ENCODE assay signal across 22 cellular contexts in the genomic region with DNA sequence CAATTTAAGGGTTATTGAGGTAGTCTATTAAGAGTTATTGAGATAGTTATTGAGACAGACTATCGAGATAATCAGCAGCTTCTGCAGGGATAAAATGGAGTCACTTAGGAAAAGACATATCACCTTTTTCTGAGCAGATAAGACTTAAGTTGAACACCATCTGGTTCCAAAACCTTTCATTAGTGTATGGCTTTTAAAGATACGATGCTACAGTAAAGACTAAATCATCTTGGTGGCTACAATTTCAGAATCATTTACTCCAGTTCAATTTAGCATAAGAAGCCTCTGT.
"Had no signal": no experiment of that assay in that cellular context is flagged by ENCODE, and none has a peak within 500 bp of the region (broad histone marks: within the 10 kb centered on the region; RNA-seq: fewer than 3 reads in every experiment).

No MANE protein-coding gene starts in this region.

- H3K27me3 ChIP-seq: neutrophil, pancreas, right lobe of liver, sigmoid colon, stomach, thyroid gland, transverse colon, upper lobe of right lung, uterus had no signal

- H3K27ac ChIP-seq: neutrophil, pancreas, psoas muscle, right lobe of liver, sigmoid colon, stomach, thoracic aorta, thyroid gland, transverse colon, upper lobe of right lung, uterus had no signal

- DNase-seq: naive thymus-derived CD8-positive, alpha-beta T cell; nephron progenitor cell; nucleus accumbens; pancreas; psoas muscle; right cardiac atrium; right lobe of liver; sigmoid colon; small intestine; stimulated activated CD4-positive, alpha-beta T cell treated with anti-CD3 and anti-CD28 coated beads, Interleukin-15, amount 100 ng/mL, for 24 hours; stimulated activated CD4-positive, alpha-beta T cell treated with anti-CD3 and anti-CD28 coated beads, Interleukin-2, amount 100 ng/mL, for 24 hours; stimulated activated CD4-positive, alpha-beta T cell treated with anti-CD3 and anti-CD28 coated beads, Interleukin-2, amount 100 ng/mL, for 48 hours; stimulated activated CD4-positive, alpha-beta T cell treated with anti-CD3 and anti-CD28 coated beads, Interleukin-4, amount 100 ng/mL, for 24 hours; stimulated activated naive B cell treated with anti-CD40 and anti-IgM and Interleukin-4, amounts not matched to agents 10 μg/mL and 1 μg/mL and 100 μg/mL, for 72 hours; stimulated activated naive CD4-positive, alpha-beta T cell treated with Interleukin-2 at 50 U/mL for 16 hours; stomach; thyroid gland; transverse colon; upper lobe of right lung; uterus had no signal

- H3K9me3 ChIP-seq: neutrophil, pancreas, psoas muscle, right lobe of liver, sigmoid colon, stomach, thoracic aorta, thyroid gland, transverse colon, upper lobe of right lung, uterus had no signal

- FAIRE-seq: pancreas, small intestine had no signal

- H3K4me1 ChIP-seq: pancreas, psoas muscle, right lobe of liver, transverse colon, upper lobe of right lung, uterus had no signal

- H3K36me3 ChIP-seq: neutrophil, pancreas, right lobe of liver, sigmoid colon, stomach, thoracic aorta, thyroid gland, transverse colon, upper lobe of right lung, uterus had no signal

- H3K4me3 ChIP-seq: pancreas, psoas muscle, right lobe of liver, sigmoid colon, stomach, thoracic aorta, thyroid gland, transverse colon, upper lobe of right lung, uterus had no signal
